13 cellular contexts compared by ENCODE assay signal in genomic region chr2:237227190-237227988, GRCh38.
DNase-seq lines count a peak whose midpoint lies in the region; FAIRE-seq and TF ChIP-seq lines count a peak whose summit lies in the region.
"Had no signal": no experiment of that assay in that cellular context is flagged by ENCODE, and none has a peak within 500 bp of the region (broad histone marks: within the 10 kb centered on the region; RNA-seq: fewer than 3 reads in every experiment).

No MANE protein-coding gene starts in this region.

- H3K36me3 ChIP-seq in smooth muscle cell (ENCODE audit: low read depth): no peaks in the 10 kb centered on the region
- H3K36me3 ChIP-seq: ascending aorta, upper lobe of right lung had no signal

- 24% methylated on average over 8 of the region's 8 CpGs for WGBS in smooth muscle cell (ENCODE audit: low lambda C conversion rate)

- no peak overlapping the region for H3K4me3 ChIP-seq in smooth muscle cell
- H3K4me3 ChIP-seq: ascending aorta, upper lobe of right lung had no signal

- peak; percentile 53 for DNase-seq in H54 (ENCODE audit: insufficient read length, low spot score)
- peak; percentile 73 for DNase-seq in SK-MEL-5 (ENCODE audit: low read depth, low spot score)
- peak; percentile 76 for DNase-seq in epithelial cell of prostate (ENCODE audit: low read depth, low spot score)
- DNase-seq in smooth muscle cell (lab: John Stamatoyannopoulos, UW; ENCODE audit: unreplicated experiment): no peak
- DNase-seq in posterior cingulate gyrus: no peak
- no peak for DNase-seq in middle frontal gyrus (ENCODE audit: extremely low spot score, low spot score)
- no peak for DNase-seq in mesenteric fat pad (ENCODE audit: low spot score)
- no peak for DNase-seq in stimulated activated naive CD4-positive, alpha-beta T cell (lab: John Stamatoyannopoulos, UW)
- DNase-seq: NCI-H2081 treated with DMSO at 0.1 percent for 48 hours, right cardiac atrium, T-helper 17 cell, upper lobe of right lung had no signal

- H3K27ac ChIP-seq in epithelial cell of prostate (no peak overlapping the region), smooth muscle cell (ENCODE audit: low read depth) (peak overlapping the region; percentile 91)
- H3K27ac ChIP-seq: ascending aorta, upper lobe of right lung had no signal

- no peak for TF ChIP-seq POLR2A in H54 (IDR thresholded peaks at IDR 0.05; ENCODE audit: low read depth, low read length)

- H3K9ac ChIP-seq in smooth muscle cell (ENCODE audit: low read depth): no peak overlapping the region

- no peaks in the 10 kb centered on the region for H3K27me3 ChIP-seq in smooth muscle cell (ENCODE audit: low read depth)
- H3K27me3 ChIP-seq: ascending aorta had no signal

- no peaks in the 10 kb centered on the region for H4K20me1 ChIP-seq in smooth muscle cell (ENCODE audit: low read depth)

- H3K4me2 ChIP-seq in smooth muscle cell: peak overlapping the region; percentile 68

- no peak for TF ChIP-seq CTCF in smooth muscle cell (IDR thresholded peaks at IDR 0.05; ENCODE audit: borderline replicate concordance, insufficient read depth, poor library complexity, severe bottlenecking)

- FAIRE-seq in H54 (lab: Jason Lieb, UNC): peak; percentile 95

- peaks cover 13% of the 10 kb centered on the region for H3F3A ChIP-seq in smooth muscle cell (ENCODE audit: low read depth)

- no peak overlapping the region for H2AFZ ChIP-seq in smooth muscle cell (ENCODE audit: low read depth)

- H3K4me1 ChIP-seq in smooth muscle cell (ENCODE audit: low read depth): peaks cover 11% of the 10 kb centered on the region
- H3K4me1 ChIP-seq: upper lobe of right lung had no signal

- intact Hi-C loops in posterior cingulate gyrus (cut with DNase I): no loop called here

- no peaks in the 10 kb centered on the region for H3K9me3 ChIP-seq in smooth muscle cell (replicated peaks; ENCODE audit: low read depth)
- H3K9me3 ChIP-seq: ascending aorta, upper lobe of right lung had no signal

- peaks cover 9% of the 10 kb centered on the region for H3K79me2 ChIP-seq in smooth muscle cell (ENCODE audit: low read depth)

- in situ Hi-C loops in SK-MEL-5 (cut with HindIII; ENCODE audit: low pct_unique_long_range_greater_than_20kb, low sequenced_read_pairs): no loop called here

Comparison
In these comparisons a context has a peak if more than half of its experiments do, and no peak if none do; other contexts are left out.
1. DNase-seq: peak in H54 (single experiment), SK-MEL-5 (single experiment) and epithelial cell of prostate (single experiment); none in smooth muscle cell (single experiment), posterior cingulate gyrus (0 of 10), middle frontal gyrus (single experiment), mesenteric fat pad (single experiment) and stimulated activated naive CD4-positive, alpha-beta T cell (0 of 6).